Comparison of ENCODE assay signal across 15 cellular contexts in genomic region chrX:124030520-124030919, GRCh38.
DNase-seq lines count a peak whose midpoint lies in the region; ATAC-seq, FAIRE-seq and TF ChIP-seq lines count a peak whose summit lies in the region.
"Had no signal": no experiment of that assay in that cellular context is flagged by ENCODE, and none has a peak within 500 bp of the region (broad histone marks: within the 10 kb centered on the region; RNA-seq: fewer than 3 reads in every experiment).

No MANE protein-coding gene starts in this region.

- no peaks in the 10 kb centered on the region for H3K36me3 ChIP-seq in pancreas
- peaks cover 32% of the 10 kb centered on the region for H3K36me3 ChIP-seq in endodermal cell (ENCODE audit: control insufficient read depth, insufficient read depth, low read length)
- H3K36me3 ChIP-seq: right lobe of liver, transverse colon had no signal

- H3K4me3 Mint-ChIP-seq in stimulated activated naive CD8-positive, alpha-beta T cell treated with anti-CD3 and anti-CD28 coated beads, Interleukin-15, amount 100 ng/mL, for 72 hours: no peak overlapping the region
- no peak overlapping the region for H3K4me3 Mint-ChIP-seq in endodermal cell
- H3K4me3 Mint-ChIP-seq: activated CD4-positive, alpha-beta T cell treated with anti-CD3 and anti-CD28 coated beads, Interleukin-2, amount 10 ng/mL, durations not matched to agents 24 days and 14 days; activated naive CD4-positive, alpha-beta T cell treated with anti-CD3 and anti-CD28 coated beads, Interleukin-2, amount 50 U/mL, for 24 hours; immature natural killer cell had no signal

- no peak for FAIRE-seq in pancreas (lab: Jason Lieb, UNC)

- H3K27me3 Mint-ChIP-seq in stimulated activated naive CD8-positive, alpha-beta T cell treated with anti-CD3 and anti-CD28 coated beads, Interleukin-15, amount 100 ng/mL, for 72 hours: no peaks in the 10 kb centered on the region
- H3K27me3 Mint-ChIP-seq in endodermal cell (ENCODE audit: insufficient read depth): no peaks in the 10 kb centered on the region
- H3K27me3 Mint-ChIP-seq: activated CD4-positive, alpha-beta T cell treated with anti-CD3 and anti-CD28 coated beads, Interleukin-2, amount 10 ng/mL, durations not matched to agents 24 days and 14 days; activated naive CD4-positive, alpha-beta T cell treated with anti-CD3 and anti-CD28 coated beads, Interleukin-2, amount 50 U/mL, for 24 hours had no signal

- H3K9me3 ChIP-seq in pancreas: no peaks in the 10 kb centered on the region
- H3K9me3 ChIP-seq in endodermal cell (ENCODE audit: control insufficient read depth, low read length): no peaks in the 10 kb centered on the region
- H3K9me3 ChIP-seq: right lobe of liver, transverse colon had no signal

- H3K27ac ChIP-seq in pancreas: no peak overlapping the region
- H3K27ac ChIP-seq in endodermal cell (ENCODE audit: low read depth, low read length): no peak overlapping the region
- H3K27ac ChIP-seq: right lobe of liver, transverse colon had no signal

- DNase-seq in GM13976 (ENCODE audit: low spot score): peak; percentile 11
- DNase-seq in stimulated activated naive CD8-positive, alpha-beta T cell treated with anti-CD3 and anti-CD28 coated beads, Interleukin-15, amount 100 ng/mL, for 72 hours: no peak
- no peak for DNase-seq in pancreas
- DNase-seq in activated CD8-positive, alpha-beta memory T cell treated with anti-CD3 and anti-CD28 coated beads for 24 hours: no peak
- no peak for DNase-seq in endodermal cell
- DNase-seq: activated CD4-positive, alpha-beta T cell treated with anti-CD3 and anti-CD28 coated beads, Interleukin-2, amount 10 ng/mL, durations not matched to agents 24 days and 14 days; immature natural killer cell; NCI-H1105 treated with DMSO at 0.1 percent for 48 hours; NCI-H774; right lobe of liver; transverse colon had no signal

- 93 to 97% methylated on average over 1 of the region's 1 CpG for WGBS in pancreas, 2 donors
- no CpG with 5 or more reads among the region's 1 CpG for WGBS in endodermal cell (ENCODE audit: insufficient coverage in 1 of 2, insufficient read length in 1 of 2), 2 experiments

- TF ChIP-seq CTCF in GM13976 (IDR thresholded peaks at IDR 0.05; ENCODE audit: borderline replicate concordance, control extremely low read depth, extremely low read depth, insufficient read depth, missing control alignments) (no peak), pancreas (IDR thresholded peaks at IDR 0.05) (no peak), endodermal cell (conservative IDR thresholded peaks at IDR 0.05) (no peak)

- H3K4me3 ChIP-seq in pancreas: no peak overlapping the region
- no peak overlapping the region for H3K4me3 ChIP-seq in endodermal cell (ENCODE audit: low read length)
- H3K4me3 ChIP-seq: right lobe of liver, transverse colon had no signal

- no peaks in the 10 kb centered on the region for H3K9me3 Mint-ChIP-seq in stimulated activated naive CD8-positive, alpha-beta T cell treated with anti-CD3 and anti-CD28 coated beads, Interleukin-15, amount 100 ng/mL, for 72 hours
- H3K9me3 Mint-ChIP-seq in endodermal cell: peaks cover 2% of the 10 kb centered on the region
- H3K9me3 Mint-ChIP-seq: activated CD4-positive, alpha-beta T cell treated with anti-CD3 and anti-CD28 coated beads, Interleukin-2, amount 10 ng/mL, durations not matched to agents 24 days and 14 days; activated naive CD4-positive, alpha-beta T cell treated with anti-CD3 and anti-CD28 coated beads, Interleukin-2, amount 50 U/mL, for 24 hours; immature natural killer cell had no signal

- intact Hi-C loops in pancreas (cut with DNase I): no loop called here

- no peak overlapping the region for H3K9ac ChIP-seq in endodermal cell (ENCODE audit: extremely low read depth, low read length, poor library complexity, severe bottlenecking)

- H3K4me1 ChIP-seq in pancreas (no peaks in the 10 kb centered on the region), endodermal cell (ENCODE audit: control insufficient read depth, insufficient read depth, low read length) (no peaks in the 10 kb centered on the region)
- H3K4me1 ChIP-seq: right lobe of liver, transverse colon had no signal

- in situ Hi-C loops in GM13976 (cut with MboI; ENCODE audit: low sequenced_read_pairs, unreplicated experiment): no loop called here

- peaks cover 5% of the 10 kb centered on the region for H3K4me1 Mint-ChIP-seq in stimulated activated naive CD8-positive, alpha-beta T cell treated with anti-CD3 and anti-CD28 coated beads, Interleukin-15, amount 100 ng/mL, for 72 hours
- H3K4me1 Mint-ChIP-seq in endodermal cell: no peaks in the 10 kb centered on the region

- H3K27me3 ChIP-seq in pancreas (no peaks in the 10 kb centered on the region), endodermal cell (ENCODE audit: control insufficient read depth, insufficient read depth, low read length, poor library complexity, severe bottlenecking) (no peaks in the 10 kb centered on the region)
- H3K27me3 ChIP-seq: right lobe of liver, transverse colon had no signal

- ATAC-seq in GM19397 (IDR thresholded peaks at IDR 0.05; ENCODE audit: unreplicated experiment) (peak; percentile 83), HG02763 (IDR thresholded peaks at IDR 0.05; ENCODE audit: unreplicated experiment) (peak; percentile 78), HG03558 (IDR thresholded peaks at IDR 0.05; ENCODE audit: extremely low read depth, unreplicated experiment) (peak; percentile 55), pancreas (no peak)
- no peak for ATAC-seq in stimulated activated naive CD8-positive, alpha-beta T cell treated with anti-CD3 and anti-CD28 coated beads, Interleukin-15, amount 100 ng/mL, for 72 hours
- ATAC-seq: right lobe of liver had no signal

- H3K36me3 Mint-ChIP-seq in endodermal cell (ENCODE audit: low read depth): peaks cover 41% of the 10 kb centered on the region
- H3K36me3 Mint-ChIP-seq: activated naive CD4-positive, alpha-beta T cell treated with anti-CD3 and anti-CD28 coated beads, Interleukin-2, amount 50 U/mL, for 24 hours; immature natural killer cell had no signal

- no peak overlapping the region for H3K27ac Mint-ChIP-seq in stimulated activated naive CD8-positive, alpha-beta T cell treated with anti-CD3 and anti-CD28 coated beads, Interleukin-15, amount 100 ng/mL, for 72 hours
- H3K27ac Mint-ChIP-seq in endodermal cell: no peak overlapping the region
- H3K27ac Mint-ChIP-seq: activated CD4-positive, alpha-beta T cell treated with anti-CD3 and anti-CD28 coated beads, Interleukin-2, amount 10 ng/mL, durations not matched to agents 24 days and 14 days; activated naive CD4-positive, alpha-beta T cell treated with anti-CD3 and anti-CD28 coated beads, Interleukin-2, amount 50 U/mL, for 24 hours had no signal

Comparison
In these comparisons a context has a peak if more than half of its experiments do, and no peak if none do; other contexts are left out.
1. ATAC-seq: peak in GM19397 (single experiment), HG02763 (single experiment) and HG03558 (single experiment); none in stimulated activated naive CD8-positive, alpha-beta T cell treated with anti-CD3 and anti-CD28 coated beads, Interleukin-15, amount 100 ng/mL, for 72 hours (single experiment) and pancreas (0 of 4).